18 cellular contexts compared by ENCODE assay signal in genomic region chr12:82758743-82759142, GRCh38.
DNase-seq lines count a peak whose midpoint lies in the region; ATAC-seq and TF ChIP-seq lines count a peak whose summit lies in the region.
"Had no signal": no experiment of that assay in that cellular context is flagged by ENCODE, and none has a peak within 500 bp of the region (broad histone marks: within the 10 kb centered on the region; RNA-seq: fewer than 3 reads in every experiment).

No MANE protein-coding gene starts in this region.

- H3K9me3 ChIP-seq in tibial nerve = no peaks in the 10 kb centered on the region
- H3K9me3 ChIP-seq in hepatocyte (ENCODE audit: low read depth) = no peaks in the 10 kb centered on the region
- H3K9me3 ChIP-seq: colonic mucosa, Peyer's patch, thoracic aorta had no signal

- no peaks in the 10 kb centered on the region for H3K9me2 ChIP-seq in hepatocyte (replicated peaks; ENCODE audit: insufficient read depth)

- H4K20me1 ChIP-seq in hepatocyte (ENCODE audit: insufficient read depth, poor library complexity, severe bottlenecking) = no peaks in the 10 kb centered on the region

- H3K36me3 ChIP-seq in tibial nerve = no peaks in the 10 kb centered on the region
- H3K36me3 ChIP-seq in hepatocyte (replicated peaks; ENCODE audit: insufficient read depth, low read depth) = no peaks in the 10 kb centered on the region
- H3K36me3 ChIP-seq: colonic mucosa, Peyer's patch, thoracic aorta had no signal

- no peak overlapping the region for H3K4me2 ChIP-seq in hepatocyte
- H3K4me2 ChIP-seq: smooth muscle cell had no signal

- TF ChIP-seq EP300 in tibial nerve (IDR thresholded peaks at IDR 0.05) = no peak

- no peak overlapping the region for H3K4me3 ChIP-seq in tibial nerve
- H3K4me3 ChIP-seq in hepatocyte = no peak overlapping the region
- H3K4me3 ChIP-seq: colonic mucosa, Peyer's patch, smooth muscle cell, thoracic aorta had no signal

- 34 to 50% methylated on average over 3 of the region's 3 CpGs for WGBS in tibial nerve, 2 donors
- WGBS in hepatocyte (ENCODE audit: low lambda C conversion rate, missing lambda C conversion rate) = 83% methylated on average over 3 of the region's 3 CpGs

- DNase-seq in NCI-H1436 (lab: John Stamatoyannopoulos, UW) (peak; percentile 51), NCI-H1436 treated with DMSO at 0.1 percent for 48 hours (lab: John Stamatoyannopoulos, UW) (no peak), NCI-H446 (lab: John Stamatoyannopoulos, UW) (peak; percentile 5 to 44), foreskin keratinocyte (no peak), tibial nerve (ENCODE audit: low spot score in 2 of 2) (no peak), hepatocyte (ENCODE audit: low spot score) (no peak), NCI-H774 (lab: John Stamatoyannopoulos, UW) (no peak)
- DNase-seq: activated CD4-positive, alpha-beta T cell treated with anti-CD3 and anti-CD28 coated beads for 4 hours; activated CD8-positive, alpha-beta memory T cell treated with anti-CD3 and anti-CD28 coated beads, Interleukin-2, amount 50 U/mL, for 48 hours; colonic mucosa; DND-41; NCI-H1092; Peyer's patch had no signal

- no peak overlapping the region for H2AFZ ChIP-seq in hepatocyte

- no peak for ATAC-seq in foreskin keratinocyte
- ATAC-seq in HG03159 (IDR thresholded peaks at IDR 0.05; ENCODE audit: unreplicated experiment) = no peak
- ATAC-seq: esophagus mucosa had no signal

- TF ChIP-seq POLR2A in tibial nerve (IDR thresholded peaks at IDR 0.05) = no peak

- H3K4me1 ChIP-seq in foreskin keratinocyte (no peaks in the 10 kb centered on the region), tibial nerve (peaks cover 0 to 33% (median 5%) of the 10 kb centered on the region in 4 donors), hepatocyte (ENCODE audit: insufficient read depth) (no peaks in the 10 kb centered on the region)
- H3K4me1 ChIP-seq: colonic mucosa, Peyer's patch had no signal

- no peaks in the 10 kb centered on the region for H3K79me2 ChIP-seq in hepatocyte

- H3K27ac ChIP-seq in foreskin keratinocyte = no peak overlapping the region
- no peak overlapping the region for H3K27ac ChIP-seq in tibial nerve
- no peak overlapping the region for H3K27ac ChIP-seq in hepatocyte
- H3K27ac ChIP-seq: colonic mucosa, HL-60, Peyer's patch, thoracic aorta had no signal

- H3K27me3 ChIP-seq in foreskin keratinocyte = no peaks in the 10 kb centered on the region
- H3K27me3 ChIP-seq in tibial nerve = no peaks in the 10 kb centered on the region
- no peaks in the 10 kb centered on the region for H3K27me3 ChIP-seq in hepatocyte
- H3K27me3 ChIP-seq: colonic mucosa, Peyer's patch had no signal

- TF ChIP-seq CTCF in foreskin keratinocyte (conservative IDR thresholded peaks at IDR 0.05) (peak; percentile 49), tibial nerve (IDR thresholded peaks at IDR 0.05) (peak in 4 of 5 experiments; percentile 6 to 26 (median 17)), hepatocyte (IDR thresholded peaks at IDR 0.05; ENCODE audit: poor library complexity) (no peak)

Comparison
In these comparisons a context has a peak if more than half of its experiments do, and no peak if none do; other contexts are left out.
1. DNase-seq: peak in NCI-H1436 (single experiment) and NCI-H446 (2 of 2); none in NCI-H1436 treated with DMSO at 0.1 percent for 48 hours (single experiment), foreskin keratinocyte (0 of 2), tibial nerve (0 of 2), hepatocyte (single experiment) and NCI-H774 (single experiment).